1 cellular context compared by ENCODE assay signal in genomic region chr1:23741609-23742008, GRCh38.
TF ChIP-seq lines count a peak whose summit lies in the region.

No MANE protein-coding gene starts in this region.

TF ChIP-seq in GM23338, 12 proteins besides CTCF, POLR2A, EP300 and RAD21:
- no peak for TF ChIP-seq ZNF114 (CRISPR knock-in tag; IDR thresholded peaks at IDR 0.05)
- TF ChIP-seq REST (IDR thresholded peaks at IDR 0.05; ENCODE audit: unreplicated experiment), result no peak
- no peak for TF ChIP-seq POLR2AphosphoS5 (IDR thresholded peaks at IDR 0.05; ENCODE audit: low read depth)
- TF ChIP-seq EZH2 (IDR thresholded peaks at IDR 0.05; ENCODE audit: low read depth, unreplicated experiment), result no peak
- no peak for TF ChIP-seq STAT1 (IDR thresholded peaks at IDR 0.05; ENCODE audit: unreplicated experiment)
